11 cellular contexts compared by ENCODE assay signal in the genomic region with DNA sequence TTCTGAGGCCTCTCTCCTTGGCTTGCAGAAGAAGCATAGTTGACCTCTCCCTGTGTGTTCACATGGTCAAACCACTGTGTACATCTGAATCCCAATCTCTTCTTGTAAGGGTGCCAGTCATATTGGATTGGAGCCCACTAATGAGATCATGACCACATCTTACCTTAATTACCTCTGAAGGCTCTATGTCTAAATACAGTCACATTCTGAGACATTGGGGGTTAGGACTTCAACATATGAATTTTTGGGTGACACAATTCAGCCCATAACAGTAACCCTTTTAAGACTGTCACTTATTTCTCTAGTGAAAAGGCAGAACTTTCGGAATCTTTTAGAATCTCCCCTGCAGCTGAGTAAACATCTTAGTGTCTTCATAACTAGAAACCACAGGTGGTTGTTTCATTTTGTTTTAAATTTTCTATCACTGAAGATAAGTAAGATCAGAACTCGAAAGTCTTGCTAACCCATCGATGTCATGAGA. TPM values are rescaled to one million over a fixed set of nuclear protein-coding genes. Genes with fewer than 3 reads are reported as not detected.
DNase-seq lines count a peak whose midpoint lies in the region; ATAC-seq and TF ChIP-seq lines count a peak whose summit lies in the region.
"Had no signal": no experiment of that assay in that cellular context is flagged by ENCODE, and none has a peak within 500 bp of the region (broad histone marks: within the 10 kb centered on the region; RNA-seq: fewer than 3 reads in every experiment).

No MANE protein-coding gene starts in this region.

- H4K20me1 ChIP-seq in OCI-LY1 (ENCODE audit: insufficient read depth, low read length) = no peaks in the 10 kb centered on the region

- H3K36me3 ChIP-seq in OCI-LY1 (ENCODE audit: insufficient read depth, low read length) = no peaks in the 10 kb centered on the region
- H3K36me3 ChIP-seq: left lung had no signal

- no peak for TF ChIP-seq CTCF in OCI-LY1 (IDR thresholded peaks at IDR 0.05; ENCODE audit: low read length)

- peaks cover 18% of the 10 kb centered on the region for H3K4me1 Mint-ChIP-seq in stimulated activated effector memory CD8-positive, alpha-beta T cell treated with anti-CD3 and anti-CD28 coated beads, Interleukin-12 subunit alpha, Interleukin-12 subunit beta, amount 100 ng/mL, for 72 hours

- ATAC-seq in activated naive CD4-positive, alpha-beta T cell treated with anti-CD3 and anti-CD28 coated beads, Interleukin-2, amount 50 U/mL, for 72 hours = peak; percentile 84 to 90
- ATAC-seq in HG02610 (IDR thresholded peaks at IDR 0.05; ENCODE audit: unreplicated experiment) (peak; percentile 85), GM19467 (IDR thresholded peaks at IDR 0.05; ENCODE audit: unreplicated experiment) (no peak), GM19455 (IDR thresholded peaks at IDR 0.05; ENCODE audit: unreplicated experiment) (no peak)
- ATAC-seq in stimulated activated effector memory CD8-positive, alpha-beta T cell treated with anti-CD3 and anti-CD28 coated beads, Interleukin-12 subunit alpha, Interleukin-12 subunit beta, amount 100 ng/mL, for 72 hours = peak; percentile 94
- ATAC-seq: psoas muscle had no signal

- no peak overlapping the region for H3K4me2 ChIP-seq in OCI-LY1 (ENCODE audit: low read length)

- no peak overlapping the region for H3K9ac ChIP-seq in OCI-LY1 (ENCODE audit: low read length)

- no peaks in the 10 kb centered on the region for H3K27me3 ChIP-seq in OCI-LY1 (ENCODE audit: insufficient read depth, low read length)
- H3K27me3 ChIP-seq: left lung had no signal

- peaks cover 12% of the 10 kb centered on the region; the same call in 1 of the 2 replicates for H3K9me3 ChIP-seq in OCI-LY1 (ENCODE audit: low read length)
- H3K9me3 ChIP-seq: left lung, psoas muscle had no signal

- no peaks in the 10 kb centered on the region for H3K9me2 ChIP-seq in OCI-LY1 (ENCODE audit: low read depth, low read length)

- no peaks in the 10 kb centered on the region for H3K79me2 ChIP-seq in OCI-LY1 (ENCODE audit: insufficient read depth, low read length)

- no peak overlapping the region for H3K4me3 ChIP-seq in OCI-LY1 (ENCODE audit: low read depth, low read length, poor library complexity, severe bottlenecking)
- H3K4me3 ChIP-seq: left lung, psoas muscle had no signal

- H2AFZ ChIP-seq in OCI-LY1 (ENCODE audit: low read length) = no peak overlapping the region

- H3K9me3 Mint-ChIP-seq in activated naive CD4-positive, alpha-beta T cell treated with anti-CD3 and anti-CD28 coated beads, Interleukin-2, amount 50 U/mL, for 72 hours = no peaks in the 10 kb centered on the region
- H3K9me3 Mint-ChIP-seq in stimulated activated effector memory CD8-positive, alpha-beta T cell treated with anti-CD3 and anti-CD28 coated beads, Interleukin-12 subunit alpha, Interleukin-12 subunit beta, amount 100 ng/mL, for 72 hours = no peaks in the 10 kb centered on the region

- H3K36me3 Mint-ChIP-seq in activated naive CD4-positive, alpha-beta T cell treated with anti-CD3 and anti-CD28 coated beads, Interleukin-2, amount 50 U/mL, for 72 hours = peaks cover 0 to 18% of the 10 kb centered on the region in 2 donors
- H3K36me3 Mint-ChIP-seq in stimulated activated effector memory CD8-positive, alpha-beta T cell treated with anti-CD3 and anti-CD28 coated beads, Interleukin-12 subunit alpha, Interleukin-12 subunit beta, amount 100 ng/mL, for 72 hours = no peaks in the 10 kb centered on the region

- peak overlapping the region; percentile 79 to 92 for H3K27ac Mint-ChIP-seq in activated naive CD4-positive, alpha-beta T cell treated with anti-CD3 and anti-CD28 coated beads, Interleukin-2, amount 50 U/mL, for 72 hours
- peak overlapping the region; percentile 48 for H3K27ac Mint-ChIP-seq in stimulated activated effector memory CD8-positive, alpha-beta T cell treated with anti-CD3 and anti-CD28 coated beads, Interleukin-12 subunit alpha, Interleukin-12 subunit beta, amount 100 ng/mL, for 72 hours

- no peak for DNase-seq in activated naive CD4-positive, alpha-beta T cell treated with anti-CD3 and anti-CD28 coated beads, Interleukin-2, amount 50 U/mL, for 72 hours (ENCODE audit: low spot score in 2 of 2)
- DNase-seq in activated naive CD4-positive, alpha-beta T cell treated with Interleukin-2 at 50 U/mL for 16 hours = no peak
- peak in 1 of 2 donors; percentile 54 for DNase-seq in stimulated activated effector memory CD8-positive, alpha-beta T cell treated with anti-CD3 and anti-CD28 coated beads, Interleukin-12 subunit alpha, Interleukin-12 subunit beta, amount 100 ng/mL, for 72 hours (ENCODE audit: low spot score in 2 of 2)
- no peak for DNase-seq in activated CD8-positive, alpha-beta memory T cell treated with anti-CD3 and anti-CD28 coated beads for 24 hours
- DNase-seq: NCI-H345 had no signal

- peaks cover 52% of the 10 kb centered on the region for H3K4me1 ChIP-seq in OCI-LY1 (ENCODE audit: insufficient read depth, low read length, severe bottlenecking)
- H3K4me1 ChIP-seq: psoas muscle had no signal

- H3F3A ChIP-seq in OCI-LY1 (ENCODE audit: insufficient read depth, low read length) = peaks cover 8% of the 10 kb centered on the region

- peak overlapping the region; percentile 85 for H3K27ac ChIP-seq in OCI-LY1 (ENCODE audit: low read depth, low read length, poor library complexity, severe bottlenecking)
- H3K27ac ChIP-seq: psoas muscle had no signal

- no peak overlapping the region for H3K4me3 Mint-ChIP-seq in stimulated activated effector memory CD8-positive, alpha-beta T cell treated with anti-CD3 and anti-CD28 coated beads, Interleukin-12 subunit alpha, Interleukin-12 subunit beta, amount 100 ng/mL, for 72 hours

RNA-seq across cellular contexts. Expression of a gene that starts 33.3 kb away (rescaled TPM):
- total RNA-seq in activated naive CD4-positive, alpha-beta T cell treated with anti-CD3 and anti-CD28 coated beads, Interleukin-2, amount 50 U/mL, for 72 hours = not detected
- total RNA-seq: left lung had no signal

Comparison
In these comparisons a context has a peak if more than half of its experiments do, and no peak if none do; other contexts are left out.
1. ATAC-seq: peak in activated naive CD4-positive, alpha-beta T cell treated with anti-CD3 and anti-CD28 coated beads, Interleukin-2, amount 50 U/mL, for 72 hours (2 of 2), HG02610 (single experiment) and stimulated activated effector memory CD8-positive, alpha-beta T cell treated with anti-CD3 and anti-CD28 coated beads, Interleukin-12 subunit alpha, Interleukin-12 subunit beta, amount 100 ng/mL, for 72 hours (single experiment); none in GM19467 (single experiment) and GM19455 (single experiment).